ENCODE assay signal across 17 cellular contexts in genomic region chr4:173446416-173446815, GRCh38. TPM values are rescaled to one million over a fixed set of nuclear protein-coding genes. Genes with fewer than 3 reads are reported as not detected.
DNase-seq lines count a peak whose midpoint lies in the region; ATAC-seq and TF ChIP-seq lines count a peak whose summit lies in the region.
"Had no signal": no experiment of that assay in that cellular context is flagged by ENCODE, and none has a peak within 500 bp of the region (broad histone marks: within the 10 kb centered on the region; RNA-seq: fewer than 3 reads in every experiment).

No MANE protein-coding gene starts in this region.

- no peaks in the 10 kb centered on the region for H3K27me3 Mint-ChIP-seq in activated T-helper 2 cell treated with anti-CD3 and anti-CD28 coated beads, Interferon-gamma antibody, Interleukin-2, Interleukin-4, amounts not matched to agents 10 μg/mL and 5 μg/mL and 100 μg/mL, durations not matched to agents 14 hours and 24 hours and 36 hours (ENCODE audit: low read depth)

- H3K36me3 Mint-ChIP-seq in activated T-helper 2 cell treated with anti-CD3 and anti-CD28 coated beads, Interferon-gamma antibody, Interleukin-2, Interleukin-4, amounts not matched to agents 10 μg/mL and 5 μg/mL and 100 μg/mL, durations not matched to agents 14 hours and 24 hours and 36 hours (ENCODE audit: low read depth) = no peaks in the 10 kb centered on the region

- no peak for DNase-seq in occipital lobe (lab: John Stamatoyannopoulos, UW)
- no peak for DNase-seq in activated T-helper 2 cell treated with anti-CD3 and anti-CD28 coated beads, Interferon-gamma antibody, Interleukin-2, Interleukin-4, amounts not matched to agents 10 μg/mL and 5 μg/mL and 100 μg/mL, durations not matched to agents 14 hours and 24 hours and 36 hours (ENCODE audit: low spot score)
- DNase-seq in lower lobe of right lung = no peak
- DNase-seq: activated CD4-positive, alpha-beta T cell treated with anti-CD3 and anti-CD28 coated beads for 36 hours; activated gamma-delta T cell treated with Interleukin-2 at 50 U/mL for 16 hours; caudate nucleus; immature natural killer cell; nephron progenitor cell; small intestine had no signal

- H3K4me1 Mint-ChIP-seq in activated T-helper 2 cell treated with anti-CD3 and anti-CD28 coated beads, Interferon-gamma antibody, Interleukin-2, Interleukin-4, amounts not matched to agents 10 μg/mL and 5 μg/mL and 100 μg/mL, durations not matched to agents 14 hours and 24 hours and 36 hours (ENCODE audit: low read depth) = peaks cover 5% of the 10 kb centered on the region
- H3K4me1 Mint-ChIP-seq: immature natural killer cell had no signal

- no peak overlapping the region for H3K27ac ChIP-seq in lower lobe of right lung
- H3K27ac ChIP-seq: SJSA1 had no signal

- ATAC-seq in GM18498 (IDR thresholded peaks at IDR 0.05; ENCODE audit: unreplicated experiment) = peak; percentile 96
- peak; percentile 73 for ATAC-seq in GM19438 (IDR thresholded peaks at IDR 0.05; ENCODE audit: low read depth, unreplicated experiment)
- peak; percentile 88 for ATAC-seq in HG02798 (IDR thresholded peaks at IDR 0.05; ENCODE audit: poor library complexity, unreplicated experiment)
- ATAC-seq in HG03442 (IDR thresholded peaks at IDR 0.05; ENCODE audit: unreplicated experiment) = peak; percentile 85
- ATAC-seq in activated CD4-positive, CD25-positive, alpha-beta regulatory T cell treated with anti-CD3 and anti-CD28 coated beads, Interleukin-2, amount 50 U/mL, for 24 hours = no peak
- ATAC-seq in lower lobe of right lung = no peak
- ATAC-seq: activated CD4-positive, alpha-beta T cell treated with anti-CD3 and anti-CD28 coated beads for 36 hours had no signal

- intact Hi-C loops in activated T-helper 2 cell treated with anti-CD3 and anti-CD28 coated beads, Interferon-gamma antibody, Interleukin-2, Interleukin-4, amounts not matched to agents 10 μg/mL and 5 μg/mL and 100 μg/mL, durations not matched to agents 14 hours and 24 hours and 36 hours (cut with micrococcal nuclease) = no loop called here
- intact Hi-C loops in lower lobe of right lung (cut with DNase I) = no loop called here

- no peak overlapping the region for H3K27ac Mint-ChIP-seq in activated T-helper 2 cell treated with anti-CD3 and anti-CD28 coated beads, Interferon-gamma antibody, Interleukin-2, Interleukin-4, amounts not matched to agents 10 μg/mL and 5 μg/mL and 100 μg/mL, durations not matched to agents 14 hours and 24 hours and 36 hours
- H3K27ac Mint-ChIP-seq: activated CD4-positive, alpha-beta T cell treated with anti-CD3 and anti-CD28 coated beads for 36 hours; immature natural killer cell; nephron progenitor cell had no signal

- H3K4me1 ChIP-seq in lower lobe of right lung = no peaks in the 10 kb centered on the region
- H3K4me1 ChIP-seq: SJSA1 had no signal

- H3K27me3 ChIP-seq in lower lobe of right lung (ENCODE audit: low read depth) = no peaks in the 10 kb centered on the region
- H3K27me3 ChIP-seq: SJSA1 had no signal

- no peak overlapping the region for H3K4me3 Mint-ChIP-seq in activated T-helper 2 cell treated with anti-CD3 and anti-CD28 coated beads, Interferon-gamma antibody, Interleukin-2, Interleukin-4, amounts not matched to agents 10 μg/mL and 5 μg/mL and 100 μg/mL, durations not matched to agents 14 hours and 24 hours and 36 hours (ENCODE audit: low read depth)
- H3K4me3 Mint-ChIP-seq: activated CD4-positive, alpha-beta T cell treated with anti-CD3 and anti-CD28 coated beads for 36 hours; immature natural killer cell; nephron progenitor cell had no signal

- H3K4me3 ChIP-seq in lower lobe of right lung = no peak overlapping the region
- H3K4me3 ChIP-seq: SJSA1 had no signal

- TF ChIP-seq CTCF in lower lobe of right lung (IDR thresholded peaks at IDR 0.05) = no peak

- no peaks in the 10 kb centered on the region for H3K9me3 ChIP-seq in lower lobe of right lung

- H3K9me3 Mint-ChIP-seq in activated T-helper 2 cell treated with anti-CD3 and anti-CD28 coated beads, Interferon-gamma antibody, Interleukin-2, Interleukin-4, amounts not matched to agents 10 μg/mL and 5 μg/mL and 100 μg/mL, durations not matched to agents 14 hours and 24 hours and 36 hours = no peaks in the 10 kb centered on the region
- H3K9me3 Mint-ChIP-seq: immature natural killer cell had no signal

- H3K36me3 ChIP-seq in lower lobe of right lung = no peaks in the 10 kb centered on the region
- H3K36me3 ChIP-seq: SJSA1 had no signal

RNA-seq across cellular contexts. Expression of gene SCRG1, which starts 47.5 kb away (rescaled TPM):
- total RNA-seq in occipital lobe = 2.8 TPM
- not detected in 2 replicates for total RNA-seq in activated T-helper 2 cell treated with anti-CD3 and anti-CD28 coated beads, Interferon-gamma antibody, Interleukin-2, Interleukin-4, amounts not matched to agents 10 μg/mL and 5 μg/mL and 100 μg/mL, durations not matched to agents 14 hours and 24 hours and 36 hours
- total RNA-seq in lower lobe of right lung = 0.32 TPM
- total RNA-seq: activated CD4-positive, alpha-beta T cell treated with anti-CD3 and anti-CD28 coated beads for 36 hours; M059J; NCI-H460; SJSA1 had no signal

Comparison
In these comparisons a context has a peak if more than half of its experiments do, and no peak if none do; other contexts are left out.
1. ATAC-seq: peak in GM18498 (single experiment), GM19438 (single experiment), HG02798 (single experiment) and HG03442 (single experiment); none in activated CD4-positive, CD25-positive, alpha-beta regulatory T cell treated with anti-CD3 and anti-CD28 coated beads, Interleukin-2, amount 50 U/mL, for 24 hours (0 of 2) and lower lobe of right lung (0 of 2).